21 cellular contexts compared by ENCODE assay signal in the genomic region with DNA sequence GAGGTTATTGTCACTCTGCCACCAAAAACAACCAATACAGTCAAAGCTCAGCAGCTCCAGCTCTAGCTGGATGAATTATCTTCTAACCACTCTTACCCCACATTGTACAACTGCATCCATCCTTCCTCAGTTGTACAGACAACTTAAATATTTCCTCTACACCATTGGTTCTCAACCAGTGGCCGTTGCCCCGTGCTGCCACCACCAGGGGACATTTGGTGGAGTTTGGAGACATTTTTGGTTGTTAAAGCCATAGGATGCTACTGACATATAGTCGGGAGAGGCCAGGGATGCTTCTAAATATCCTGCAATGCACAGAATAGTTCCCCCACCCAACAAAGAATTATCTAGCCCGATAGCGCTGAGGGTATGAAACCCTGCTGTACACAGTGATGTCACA. TPM values are rescaled to one million over a fixed set of nuclear protein-coding genes. Genes with fewer than 3 reads are reported as not detected.
"Had no signal": no experiment of that assay in that cellular context is flagged by ENCODE, and none has a peak within 500 bp of the region (broad histone marks: within the 10 kb centered on the region; RNA-seq: fewer than 3 reads in every experiment).

No MANE protein-coding gene starts in this region.

- H3K27me3 Mint-ChIP-seq: natural killer cell treated with Interleukin-12 subunit alpha and Interleukin-12 subunit beta and Interleukin-15 and Interleukin-18, amount 100 ng/mL, for 72 hours; stimulated activated naive B cell treated with anti-CD40 and anti-IgM and Interleukin-4, amounts not matched to agents 10 μg/mL and 1 μg/mL and 100 μg/mL, for 72 hours had no signal

- H3K9me3 ChIP-seq: ascending aorta, lower lobe of right lung, sigmoid colon, upper lobe of right lung had no signal

- H3K4me3 Mint-ChIP-seq: activated T-cell treated with anti-CD3 and anti-CD28 coated beads, Interleukin-2, amount 50 U/mL, for 72 hours; natural killer cell treated with Interleukin-12 subunit alpha and Interleukin-12 subunit beta and Interleukin-15 and Interleukin-18, amount 100 ng/mL, for 72 hours; stimulated activated naive B cell treated with anti-CD40 and anti-IgM and Interleukin-4, amounts not matched to agents 10 μg/mL and 1 μg/mL and 100 μg/mL, for 72 hours had no signal

- DNase-seq: activated CD4-positive, alpha-beta T cell treated with anti-CD3 and anti-CD28 coated beads, Interleukin-2, amount 50 U/mL, for 1 hour; activated CD8-positive, alpha-beta memory T cell treated with anti-CD3 and anti-CD28 coated beads, Interleukin-2, amount 50 U/mL, for 4 hours; activated effector memory CD4-positive, alpha-beta T cell treated with anti-CD3 and anti-CD28 coated beads, Interleukin-2, amount 50 U/mL, for 16 hours; activated naive CD4-positive, alpha-beta T cell treated with anti-CD3 and anti-CD28 coated beads, Interleukin-2, amount 50 U/mL, for 16 hours; activated T-cell treated with anti-CD3 and anti-CD28 coated beads, Interleukin-2, amount 50 U/mL, for 72 hours; cortex of kidney; effector CD8-positive, alpha-beta T cell; foreskin melanocyte; glutamatergic neuron; hippocampal formation; islet precursor cell; left colon; lower lobe of right lung; sigmoid colon; stimulated activated CD4-positive, alpha-beta T cell treated with anti-CD3 and anti-CD28 coated beads, Interleukin-4, amount 100 ng/mL, for 24 hours; stimulated activated naive B cell treated with anti-CD40 and anti-IgM and Interleukin-4, amounts not matched to agents 10 μg/mL and 1 μg/mL and 100 μg/mL, for 72 hours; upper lobe of right lung had no signal

- H3K27me3 ChIP-seq: ascending aorta, sigmoid colon, upper lobe of right lung had no signal

- H3K9ac ChIP-seq: parathyroid adenoma had no signal

- H2AFZ ChIP-seq: parathyroid adenoma had no signal

- H3K36me3 Mint-ChIP-seq: natural killer cell treated with Interleukin-12 subunit alpha and Interleukin-12 subunit beta and Interleukin-15 and Interleukin-18, amount 100 ng/mL, for 72 hours had no signal

- H3K4me3 ChIP-seq: ascending aorta, lower lobe of right lung, sigmoid colon, upper lobe of right lung had no signal

- H3K27ac Mint-ChIP-seq: activated T-cell treated with anti-CD3 and anti-CD28 coated beads, Interleukin-2, amount 50 U/mL, for 72 hours; natural killer cell treated with Interleukin-12 subunit alpha and Interleukin-12 subunit beta and Interleukin-15 and Interleukin-18, amount 100 ng/mL, for 72 hours; stimulated activated naive B cell treated with anti-CD40 and anti-IgM and Interleukin-4, amounts not matched to agents 10 μg/mL and 1 μg/mL and 100 μg/mL, for 72 hours had no signal

- H3K27ac ChIP-seq: ascending aorta, lower lobe of right lung, parathyroid adenoma, sigmoid colon, upper lobe of right lung had no signal

- H3K79me2 ChIP-seq: parathyroid adenoma had no signal

- H3K36me3 ChIP-seq: ascending aorta, lower lobe of right lung, sigmoid colon, upper lobe of right lung had no signal

- H3K9me3 Mint-ChIP-seq: activated T-cell treated with anti-CD3 and anti-CD28 coated beads, Interleukin-2, amount 50 U/mL, for 72 hours; natural killer cell treated with Interleukin-12 subunit alpha and Interleukin-12 subunit beta and Interleukin-15 and Interleukin-18, amount 100 ng/mL, for 72 hours; stimulated activated naive B cell treated with anti-CD40 and anti-IgM and Interleukin-4, amounts not matched to agents 10 μg/mL and 1 μg/mL and 100 μg/mL, for 72 hours had no signal

- H3K4me1 ChIP-seq: ascending aorta, parathyroid adenoma, sigmoid colon had no signal

- ATAC-seq: activated CD4-positive, CD25-positive, alpha-beta regulatory T cell treated with anti-CD3 and anti-CD28 coated beads, Interleukin-2, amount 50 U/mL, for 24 hours; activated T-cell treated with anti-CD3 and anti-CD28 coated beads, Interleukin-2, amount 50 U/mL, for 72 hours; left colon; lower lobe of right lung; natural killer cell treated with Interleukin-12 subunit alpha and Interleukin-12 subunit beta and Interleukin-15 and Interleukin-18, amount 100 ng/mL, for 72 hours; stimulated activated naive B cell treated with anti-CD40 and anti-IgM and Interleukin-4, amounts not matched to agents 10 μg/mL and 1 μg/mL and 100 μg/mL, for 72 hours; upper lobe of right lung had no signal

RNA-seq across cellular contexts. Expression of a gene that starts 59.3 kb away (rescaled TPM):
- total RNA-seq: ascending aorta had no signal
